In the genomic region with DNA sequence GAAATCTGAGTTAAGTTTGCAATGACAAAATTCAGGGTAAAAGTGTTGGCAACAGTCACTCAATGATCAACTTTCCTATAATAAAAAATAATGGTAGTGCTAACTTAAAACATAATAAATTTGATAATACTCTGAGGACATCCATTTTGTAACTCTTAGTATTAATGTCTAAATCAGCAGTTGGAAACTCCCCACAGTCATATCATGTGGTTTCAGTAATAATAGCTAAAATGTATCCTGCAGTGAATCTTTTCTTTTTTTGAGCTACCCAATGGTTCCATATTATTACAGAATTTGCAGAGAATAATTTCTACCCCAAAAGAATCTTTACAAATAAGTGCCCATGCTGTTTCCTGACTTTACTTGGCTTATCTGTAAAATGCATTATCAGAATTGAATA, we compare ENCODE assay signal across 26 cellular contexts.
DNase-seq lines count a peak whose midpoint lies in the region; ATAC-seq, FAIRE-seq and TF ChIP-seq lines count a peak whose summit lies in the region.
"Had no signal": no experiment of that assay in that cellular context is flagged by ENCODE, and none has a peak within 500 bp of the region (broad histone marks: within the 10 kb centered on the region; RNA-seq: fewer than 3 reads in every experiment).

No MANE protein-coding gene starts in this region.

- H2AFZ ChIP-seq in OCI-LY3 (ENCODE audit: low read depth, low read length), result no peak overlapping the region
- H2AFZ ChIP-seq: GM23338, neural progenitor cell had no signal

- peaks cover under 1% of the 10 kb centered on the region for H3K36me3 ChIP-seq in OCI-LY3 (replicated peaks; ENCODE audit: low read depth, low read length)
- H3K36me3 ChIP-seq: adrenal gland, neural progenitor cell, right atrium auricular region had no signal

- FAIRE-seq in GM12892 (lab: Jason Lieb, UNC), result peak; percentile 27

- H4K20me1 ChIP-seq in OCI-LY3 (ENCODE audit: insufficient read depth, low read length), result no peaks in the 10 kb centered on the region

- H3K27me3 ChIP-seq in OCI-LY3 (ENCODE audit: low read depth, low read length), result no peaks in the 10 kb centered on the region
- H3K27me3 ChIP-seq: adrenal gland, neural progenitor cell, right atrium auricular region had no signal

- H3K9ac ChIP-seq in OCI-LY3 (ENCODE audit: low read length), result peak overlapping the region; percentile 44
- H3K9ac ChIP-seq: neural progenitor cell had no signal

- peak overlapping the region; percentile 93 for H3K27ac ChIP-seq in OCI-LY3 (ENCODE audit: low read length)
- H3K27ac ChIP-seq: adrenal gland, neural progenitor cell, right atrium auricular region had no signal

- H3K36me3 Mint-ChIP-seq in T-helper 1 cell treated with Interleukin-12 subunit alpha and Interleukin-12 subunit beta and Interleukin-4 antibody, amounts not matched to agents 30 μg/mL and 1 μg/mL, for 36 hours (ENCODE audit: low read depth), result peaks cover 21% of the 10 kb centered on the region
- no peaks in the 10 kb centered on the region for H3K36me3 Mint-ChIP-seq in natural killer cell
- H3K36me3 Mint-ChIP-seq in HFFc6 (ENCODE audit: low read depth), result peaks cover 5% of the 10 kb centered on the region; the same call in 1 of the 2 replicates
- H3K36me3 Mint-ChIP-seq: CD4-positive, alpha-beta memory T cell; memory B cell had no signal

- H3K4me3 Mint-ChIP-seq in T-helper 1 cell treated with Interleukin-12 subunit alpha and Interleukin-12 subunit beta and Interleukin-4 antibody, amounts not matched to agents 30 μg/mL and 1 μg/mL, for 36 hours, result peak overlapping the region; percentile 10
- H3K4me3 Mint-ChIP-seq in natural killer cell, result no peak overlapping the region
- no peak overlapping the region for H3K4me3 Mint-ChIP-seq in HFFc6
- H3K4me3 Mint-ChIP-seq: CD4-positive, alpha-beta memory T cell; GM23338; memory B cell; neural progenitor cell had no signal

- H3K4me1 ChIP-seq in OCI-LY3 (ENCODE audit: low read length), result peaks cover 90% of the 10 kb centered on the region
- H3K4me1 ChIP-seq: right atrium auricular region had no signal

- H3K4me2 ChIP-seq in OCI-LY3 (ENCODE audit: low read length), result peak overlapping the region; percentile 67
- H3K4me2 ChIP-seq: GM23338, neural progenitor cell had no signal

- H3K9me3 Mint-ChIP-seq in T-helper 1 cell treated with Interleukin-12 subunit alpha and Interleukin-12 subunit beta and Interleukin-4 antibody, amounts not matched to agents 30 μg/mL and 1 μg/mL, for 36 hours, result no peaks in the 10 kb centered on the region
- H3K9me3 Mint-ChIP-seq in natural killer cell (no peaks in the 10 kb centered on the region), HFFc6 (no peaks in the 10 kb centered on the region)
- H3K9me3 Mint-ChIP-seq: CD4-positive, alpha-beta memory T cell; GM23338; memory B cell had no signal

- no peak for TF ChIP-seq CTCF in OCI-LY3 (IDR thresholded peaks at IDR 0.05; ENCODE audit: low read depth, low read length)
- TF ChIP-seq CTCF in natural killer cell (IDR thresholded peaks at IDR 0.05), result no peak
- no peak for TF ChIP-seq CTCF in HFFc6 (IDR thresholded peaks at IDR 0.05)

- intact Hi-C loops in natural killer cell (cut with micrococcal nuclease), result loop anchor here (1.0 kb wide), 1 partner anchor 9 kb away; no protein-coding TSS in a partner anchor

- ATAC-seq in natural killer cell, result peak in 1 of 3 donors; percentile 30
- ATAC-seq: GM23338 had no signal

- peaks cover 80% of the 10 kb centered on the region for H3K79me2 ChIP-seq in OCI-LY3 (ENCODE audit: low read length)

- H3K4me1 Mint-ChIP-seq in T-helper 1 cell treated with Interleukin-12 subunit alpha and Interleukin-12 subunit beta and Interleukin-4 antibody, amounts not matched to agents 30 μg/mL and 1 μg/mL, for 36 hours (ENCODE audit: low read depth), result peaks cover 60% of the 10 kb centered on the region
- H3K4me1 Mint-ChIP-seq in natural killer cell (peaks cover 58 to 65% of the 10 kb centered on the region in 2 donors), HFFc6 (ENCODE audit: low read depth) (peaks cover 32% of the 10 kb centered on the region)

- H3K27me3 Mint-ChIP-seq in T-helper 1 cell treated with Interleukin-12 subunit alpha and Interleukin-12 subunit beta and Interleukin-4 antibody, amounts not matched to agents 30 μg/mL and 1 μg/mL, for 36 hours (ENCODE audit: low read depth), result no peaks in the 10 kb centered on the region
- H3K27me3 Mint-ChIP-seq in natural killer cell (ENCODE audit: low read depth in 2 of 2), result no peaks in the 10 kb centered on the region
- H3K27me3 Mint-ChIP-seq in HFFc6 (ENCODE audit: insufficient read depth), result no peaks in the 10 kb centered on the region
- H3K27me3 Mint-ChIP-seq: CD4-positive, alpha-beta memory T cell had no signal

- DNase-seq in T-helper 1 cell (no peak), GM12892 (ENCODE audit: insufficient read length) (no peak), natural killer cell (no peak), AG08396 (ENCODE audit: low spot score) (no peak), amygdala (lab: John Stamatoyannopoulos, UW) (no peak), HFFc6 (no peak)
- DNase-seq: 8988T; activated CD4-positive, alpha-beta T cell treated with anti-CD3 and anti-CD28 coated beads for 1 hour; activated CD8-positive, alpha-beta memory T cell treated with anti-CD3 and anti-CD28 coated beads for 24 hours; adrenal gland; CD4-positive, alpha-beta memory T cell; EL; hypothalamus; NCI-H1105; NCI-H1930; NCI-H526; NK-92 treated with Interleukin-12 subunit alpha and Interleukin-12 subunit beta, amount 100 ng/mL, for 24 hours; SHP77; substantia nigra; SW 1271 had no signal

- H3K4me3 ChIP-seq in OCI-LY3 (ENCODE audit: low read length), result peak overlapping the region; percentile 54
- H3K4me3 ChIP-seq: adrenal gland, GM23338, neural progenitor cell, right atrium auricular region had no signal

- no peaks in the 10 kb centered on the region for H3K9me3 ChIP-seq in OCI-LY3 (ENCODE audit: insufficient read depth, low read length)
- H3K9me3 ChIP-seq: adrenal gland, right atrium auricular region had no signal

- TF ChIP-seq POLR2A in GM12892 (IDR thresholded peaks at IDR 0.05; ENCODE audit: low read depth, low read length), result no peak

- no peak overlapping the region for H3K27ac Mint-ChIP-seq in T-helper 1 cell treated with Interleukin-12 subunit alpha and Interleukin-12 subunit beta and Interleukin-4 antibody, amounts not matched to agents 30 μg/mL and 1 μg/mL, for 36 hours
- peak overlapping the region; percentile 81 to 91 for H3K27ac Mint-ChIP-seq in natural killer cell
- H3K27ac Mint-ChIP-seq in HFFc6, result no peak overlapping the region
- H3K27ac Mint-ChIP-seq: GM23338, memory B cell, neural progenitor cell had no signal

Comparison
In these comparisons a context has a peak if more than half of its experiments do, and no peak if none do; other contexts are left out.
1. H3K27ac Mint-ChIP-seq: peak in natural killer cell (2 of 2); none in T-helper 1 cell treated with Interleukin-12 subunit alpha and Interleukin-12 subunit beta and Interleukin-4 antibody, amounts not matched to agents 30 μg/mL and 1 μg/mL, for 36 hours (single experiment) and HFFc6 (single experiment).